27 cellular contexts compared by ENCODE assay signal in genomic region chr19:50741179-50741933, GRCh38. TPM values are rescaled to one million over a fixed set of nuclear protein-coding genes. Genes with fewer than 3 reads are reported as not detected.
"Had no signal": no experiment of that assay in that cellular context is flagged by ENCODE, and none has a peak within 500 bp of the region (broad histone marks: within the 10 kb centered on the region; RNA-seq: fewer than 3 reads in every experiment).

No MANE protein-coding gene starts in this region.

- H3K9me3 Mint-ChIP-seq: activated CD8-positive, alpha-beta T cell treated with anti-CD3 and anti-CD28 coated beads for 36 hours; activated naive CD4-positive, alpha-beta T cell treated with anti-CD3 and anti-CD28 coated beads, Interleukin-2, amount 50 U/mL, for 72 hours; activated naive CD8-positive, alpha-beta T cell treated with anti-CD3 and anti-CD28 coated beads, Interleukin-2, amount 50 U/mL, for 24 hours; activated T-helper 1 cell treated with anti-CD3 and anti-CD28 coated beads, Interleukin-12 subunit alpha, Interleukin-12 subunit beta, Interleukin-2, Interleukin-4 antibody, amounts not matched to agents 30 ng/mL and 10 ng/mL and 1 ng/mL, durations not matched to agents 14 hours and 24 hours and 36 hours; T-cell had no signal

- H3K4me1 ChIP-seq: ascending aorta, body of pancreas had no signal

- H3K27me3 ChIP-seq: ascending aorta, body of pancreas had no signal

- H3K27ac ChIP-seq: ascending aorta, body of pancreas, PC-9, WERI-Rb-1 had no signal

- H3K27ac Mint-ChIP-seq: activated CD8-positive, alpha-beta T cell treated with anti-CD3 and anti-CD28 coated beads for 36 hours; activated naive CD4-positive, alpha-beta T cell treated with anti-CD3 and anti-CD28 coated beads, Interleukin-2, amount 50 U/mL, for 72 hours; activated naive CD8-positive, alpha-beta T cell treated with anti-CD3 and anti-CD28 coated beads, Interleukin-2, amount 50 U/mL, for 24 hours; activated T-helper 1 cell treated with anti-CD3 and anti-CD28 coated beads, Interleukin-12 subunit alpha, Interleukin-12 subunit beta, Interleukin-2, Interleukin-4 antibody, amounts not matched to agents 30 ng/mL and 10 ng/mL and 1 ng/mL, durations not matched to agents 14 hours and 24 hours and 36 hours; T-cell had no signal

- ATAC-seq: activated CD8-positive, alpha-beta T cell treated with anti-CD3 and anti-CD28 coated beads for 36 hours; activated naive CD4-positive, alpha-beta T cell treated with anti-CD3 and anti-CD28 coated beads, Interleukin-2, amount 50 U/mL, for 72 hours; activated naive CD8-positive, alpha-beta T cell treated with anti-CD3 and anti-CD28 coated beads, Interleukin-2, amount 50 U/mL, for 24 hours; body of pancreas; T-cell had no signal

- H3K4me3 Mint-ChIP-seq: activated CD8-positive, alpha-beta T cell treated with anti-CD3 and anti-CD28 coated beads for 36 hours; activated naive CD8-positive, alpha-beta T cell treated with anti-CD3 and anti-CD28 coated beads, Interleukin-2, amount 50 U/mL, for 24 hours; activated T-helper 1 cell treated with anti-CD3 and anti-CD28 coated beads, Interleukin-12 subunit alpha, Interleukin-12 subunit beta, Interleukin-2, Interleukin-4 antibody, amounts not matched to agents 30 ng/mL and 10 ng/mL and 1 ng/mL, durations not matched to agents 14 hours and 24 hours and 36 hours; T-cell had no signal

- H3K9me3 ChIP-seq: ascending aorta, body of pancreas had no signal

- H3K4me2 ChIP-seq: PC-9 had no signal

- H3K36me3 ChIP-seq: ascending aorta, WERI-Rb-1 had no signal

- H3K4me3 ChIP-seq: ascending aorta, body of pancreas, PC-9 had no signal

- H3K4me1 Mint-ChIP-seq: activated naive CD8-positive, alpha-beta T cell treated with anti-CD3 and anti-CD28 coated beads, Interleukin-2, amount 50 U/mL, for 24 hours had no signal

- H3K36me3 Mint-ChIP-seq: activated naive CD4-positive, alpha-beta T cell treated with anti-CD3 and anti-CD28 coated beads, Interleukin-2, amount 50 U/mL, for 72 hours; T-cell had no signal

- H2AFZ ChIP-seq: PC-9 had no signal

- DNase-seq: activated CD4-positive, alpha-beta T cell treated with anti-CD3 and anti-CD28 coated beads for 4 hours; activated CD8-positive, alpha-beta memory T cell treated with anti-CD3 and anti-CD28 coated beads, Interleukin-2, amount 50 U/mL, for 4 hours; activated CD8-positive, alpha-beta T cell treated with anti-CD3 and anti-CD28 coated beads for 36 hours; activated effector memory CD4-positive, alpha-beta T cell treated with anti-CD3 and anti-CD28 coated beads, Interleukin-2, amount 50 U/mL, for 16 hours; activated naive CD4-positive, alpha-beta T cell treated with Interleukin-2 at 50 U/mL for 16 hours; activated naive CD8-positive, alpha-beta T cell treated with anti-CD3 and anti-CD28 coated beads, Interleukin-2, amount 50 U/mL, for 24 hours; amniotic stem cell; body of pancreas; central memory CD4-positive, alpha-beta T cell; Kasumi-1; KBM-7; NCI-H1105 treated with DMSO at 0.1 percent for 48 hours; NCI-H1436 treated with DMSO at 0.1 percent for 48 hours; NCI-H187; NCI-H2081; NCI-H446; NCI-H524; PC-9; SHP77 treated with DMSO at 0.1 percent for 48 hours; T-cell; WERI-Rb-1 had no signal

RNA-seq across cellular contexts. Expression of gene CLEC11A, which starts 18.2 kb away (rescaled TPM):
- total RNA-seq: ascending aorta, PC-9 had no signal

RNA-seq across cellular contexts. Expression of gene SHANK1, which starts 21.8 kb away (rescaled TPM):
- total RNA-seq: activated T-helper 1 cell treated with anti-CD3 and anti-CD28 coated beads, Interleukin-12 subunit alpha, Interleukin-12 subunit beta, Interleukin-2, Interleukin-4 antibody, amounts not matched to agents 30 ng/mL and 10 ng/mL and 1 ng/mL, durations not matched to agents 14 hours and 24 hours and 36 hours; bronchial epithelial cell; PC-9; T-helper 2 cell treated with Interferon-gamma antibody and Interleukin-4, amounts not matched to agents 100 ng/mL and 5 ng/mL, for 36 hours had no signal

RNA-seq across cellular contexts. Expression of gene GPR32, which starts 28.9 kb away (rescaled TPM):
- total RNA-seq: activated CD8-positive, alpha-beta T cell treated with anti-CD3 and anti-CD28 coated beads for 36 hours; activated naive CD4-positive, alpha-beta T cell treated with anti-CD3 and anti-CD28 coated beads, Interleukin-2, amount 50 U/mL, for 72 hours; activated T-helper 1 cell treated with anti-CD3 and anti-CD28 coated beads, Interleukin-12 subunit alpha, Interleukin-12 subunit beta, Interleukin-2, Interleukin-4 antibody, amounts not matched to agents 30 ng/mL and 10 ng/mL and 1 ng/mL, durations not matched to agents 14 hours and 24 hours and 36 hours; ascending aorta; body of pancreas; bronchial epithelial cell; PC-9; SK-MEL-5; T-cell; T-helper 2 cell treated with Interferon-gamma antibody and Interleukin-4, amounts not matched to agents 100 ng/mL and 5 ng/mL, for 36 hours had no signal

RNA-seq across cellular contexts. Expression of gene ACP4, which starts 48.9 kb away (rescaled TPM):
- total RNA-seq: activated CD8-positive, alpha-beta T cell treated with anti-CD3 and anti-CD28 coated beads for 36 hours; activated naive CD4-positive, alpha-beta T cell treated with anti-CD3 and anti-CD28 coated beads, Interleukin-2, amount 50 U/mL, for 72 hours; activated T-helper 1 cell treated with anti-CD3 and anti-CD28 coated beads, Interleukin-12 subunit alpha, Interleukin-12 subunit beta, Interleukin-2, Interleukin-4 antibody, amounts not matched to agents 30 ng/mL and 10 ng/mL and 1 ng/mL, durations not matched to agents 14 hours and 24 hours and 36 hours; ascending aorta; body of pancreas; bronchial epithelial cell; PC-9; SK-MEL-5; T-cell; T-helper 2 cell treated with Interferon-gamma antibody and Interleukin-4, amounts not matched to agents 100 ng/mL and 5 ng/mL, for 36 hours had no signal
